Comparison of ENCODE assay signal across 17 cellular contexts in the genomic region with DNA sequence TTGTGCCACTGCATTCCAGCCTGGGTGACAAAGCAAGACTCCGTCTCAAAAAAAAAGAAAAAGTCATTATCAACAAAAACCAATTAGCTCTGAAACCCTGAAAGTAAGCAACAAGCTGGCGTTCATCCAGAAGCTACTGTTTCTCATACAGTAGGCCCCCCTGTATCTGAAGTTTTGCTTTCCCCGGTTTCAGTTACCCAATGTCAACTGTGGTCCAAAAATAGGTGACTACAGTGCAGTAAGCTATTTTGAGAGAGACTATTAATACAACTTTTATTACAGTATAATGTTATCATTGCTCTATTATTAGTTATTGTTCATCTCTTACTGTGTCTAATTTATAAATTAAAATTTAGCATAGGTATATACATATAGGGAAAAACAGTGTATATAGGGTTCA.
"Had no signal": no experiment of that assay in that cellular context is flagged by ENCODE, and none has a peak within 500 bp of the region (broad histone marks: within the 10 kb centered on the region; RNA-seq: fewer than 3 reads in every experiment).

No MANE protein-coding gene starts in this region.

- H3K36me3 ChIP-seq: prostate gland, thyroid gland, upper lobe of right lung had no signal

- H3K27me3 ChIP-seq: thyroid gland, upper lobe of right lung had no signal

- H3K9me3 ChIP-seq: prostate gland, thyroid gland, upper lobe of right lung had no signal

- H3K4me1 ChIP-seq: prostate gland, upper lobe of right lung had no signal

- ATAC-seq: activated T-helper 17 cell treated with anti-CD3 and anti-CD28 coated beads, Interleukin-2, amount 50 U/mL, for 72 hours; esophagus mucosa; natural killer cell; upper lobe of right lung had no signal

- H3K27ac ChIP-seq: prostate gland, skin epidermis, thyroid gland, upper lobe of right lung had no signal

- DNase-seq: activated CD4-positive, alpha-beta T cell treated with anti-CD3 and anti-CD28 coated beads for 1 hour; activated CD4-positive, alpha-beta T cell treated with anti-CD3 and anti-CD28 coated beads, Interleukin-2, amount 50 U/mL, for 1 hour; activated naive CD4-positive, alpha-beta T cell treated with Interleukin-2 at 50 U/mL for 16 hours; activated naive CD8-positive, alpha-beta T cell treated with anti-CD3 and anti-CD28 coated beads for 36 hours; activated T-cell treated with anti-CD3 and anti-CD28 coated beads, Interleukin-2, amount 50 U/mL, for 24 hours; effector memory CD4-positive, alpha-beta T cell; natural killer cell; right cardiac atrium; stimulated activated CD4-positive, alpha-beta T cell treated with anti-CD3 and anti-CD28 coated beads, Interleukin-1b, Interleukin-23, amount 100 ng/mL, for 48 hours; substantia nigra; T-helper 9 cell; thyroid gland; upper lobe of right lung had no signal

- H3K4me3 ChIP-seq: prostate gland, skin epidermis, thyroid gland, upper lobe of right lung had no signal
